In the genomic region with DNA sequence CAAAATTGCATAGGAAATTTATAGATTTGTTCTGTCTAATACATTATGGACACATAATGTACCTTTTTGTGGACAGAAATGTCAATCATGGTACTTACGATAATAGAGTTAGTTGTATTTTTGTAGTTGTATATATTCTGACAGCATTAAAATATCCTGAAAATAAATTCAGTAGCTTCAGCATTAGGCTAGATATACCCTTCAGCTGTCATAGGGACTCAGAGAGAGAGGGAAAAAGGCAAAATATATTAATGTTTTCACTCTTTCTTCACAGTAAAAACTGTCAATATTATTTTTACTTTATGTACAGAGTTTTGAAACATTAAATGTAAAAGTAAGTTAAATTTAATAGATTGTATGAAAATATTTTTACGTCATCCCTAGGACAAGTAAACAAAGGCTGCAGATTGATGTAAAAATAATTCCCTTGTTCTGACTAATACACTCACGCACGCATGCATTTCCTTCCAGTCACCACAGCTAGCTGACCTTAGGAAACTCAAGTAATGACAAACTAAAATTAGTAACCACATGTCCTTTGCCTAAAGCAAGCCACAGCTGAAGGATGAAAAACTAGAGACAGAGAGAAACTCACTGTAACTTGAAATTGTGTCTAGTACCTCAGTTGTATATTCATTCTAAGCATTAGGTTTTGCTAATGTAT, we compare ENCODE assay signal across 12 cellular contexts.
DNase-seq lines count a peak whose midpoint lies in the region; ATAC-seq and TF ChIP-seq lines count a peak whose summit lies in the region.
"Had no signal": no experiment of that assay in that cellular context is flagged by ENCODE, and none has a peak within 500 bp of the region (broad histone marks: within the 10 kb centered on the region; RNA-seq: fewer than 3 reads in every experiment).

No MANE protein-coding gene starts in this region.

- POLR2A ChIA-PET in A673 (lab: Charles Lee; ENCODE audit: low non-redundant PET), result no interaction called here
- POLR2A ChIA-PET in IMR-90 (lab: Charles Lee; ENCODE audit: unreplicated experiment), result interaction anchor here (0.7 kb wide), 1 partner anchor 16 kb away, joined by 3 read pairs; no protein-coding TSS in a partner anchor

- dilution Hi-C loops in IMR-90 (cut with HindIII; ENCODE audit: low sequenced_read_pairs, unreplicated experiment), result no loop called here

- no peak overlapping the region for H3K9ac ChIP-seq in IMR-90 (ENCODE audit: low read depth, low read length)

- H3K23ac ChIP-seq in IMR-90 (ENCODE audit: low read depth, low read length), result no peak overlapping the region; the same call in 1 of the 2 replicates

- H3K36me3 ChIP-seq in A673 (ENCODE audit: insufficient read depth, low read length, poor library complexity, severe bottlenecking) (no peaks in the 10 kb centered on the region), IMR-90 (ENCODE audit: control insufficient read depth, insufficient read depth, low read length) (no peaks in the 10 kb centered on the region), kidney epithelial cell (ENCODE audit: control insufficient read depth, insufficient read depth, low read length) (no peaks in the 10 kb centered on the region)

- H4K5ac ChIP-seq in IMR-90 (ENCODE audit: low read depth, low read length), result no peak overlapping the region

- H3K27ac ChIP-seq in A673 (ENCODE audit: low read depth, low read length, poor library complexity, severe bottlenecking), result no peak overlapping the region
- peak overlapping the region; percentile 65; the same call in 1 of the 2 replicates for H3K27ac ChIP-seq in IMR-90 (ENCODE audit: insufficient read depth, low read length)

- no peak for TF ChIP-seq POLR2A in IMR-90 (IDR thresholded peaks at IDR 0.05; ENCODE audit: low read depth, low read length)

- H2AK5ac ChIP-seq in IMR-90 (ENCODE audit: low read depth, low read length), result no peak overlapping the region

- H2BK15ac ChIP-seq in IMR-90 (ENCODE audit: low read depth, low read length), result no peak overlapping the region

- no TSS peak for BruUV-seq in A673 (replicated peaks; lab: Mats Ljungman, UMichigan)
- no TSS peak for BruUV-seq in IMR-90 (replicated peaks; lab: Mats Ljungman, UMichigan)

- H3K4me3 ChIP-seq in A673 (ENCODE audit: low read depth, low read length, poor library complexity, severe bottlenecking), result no peak overlapping the region
- no peak overlapping the region for H3K4me3 ChIP-seq in IMR-90 (ENCODE audit: insufficient read depth, low read depth, low read length)
- no peak overlapping the region for H3K4me3 ChIP-seq in astrocyte of the spinal cord (ENCODE audit: low read depth, low read length)
- H3K4me3 ChIP-seq in kidney epithelial cell (ENCODE audit: low read depth, low read length), result no peak overlapping the region

- CTCF ChIA-PET in A673 (lab: Charles Lee), result no interaction called here
- CTCF ChIA-PET in IMR-90 (lab: Yijun Ruan, JAX), result interaction anchor here (1.0 to 1.5 kb wide), 3 partner anchors 9 to 21 kb away, joined by 3 to 4 read pairs (median 4); no protein-coding TSS in a partner anchor

- H3K4me1 ChIP-seq in A673 (ENCODE audit: insufficient read depth, low read length, poor library complexity, severe bottlenecking), result peaks cover 10% of the 10 kb centered on the region
- H3K4me1 ChIP-seq in IMR-90 (ENCODE audit: control insufficient read depth, insufficient read depth, low read length), result no peaks in the 10 kb centered on the region; the same call in 1 of the 2 replicates

- intact Hi-C loops in A673 (cut with micrococcal nuclease; ENCODE audit: unreplicated experiment) (no loop called here), IMR-90 (cut with micrococcal nuclease) (no loop called here)

- TF ChIP-seq RAD21 in IMR-90 (IDR thresholded peaks at IDR 0.05; ENCODE audit: low read length), result 0 out of 2 replicates have a peak, but pooled peaks have one; percentile 2

- no peak overlapping the region for H2AK9ac ChIP-seq in IMR-90 (replicated peaks; ENCODE audit: low read depth, low read length, poor library complexity)

- in situ Hi-C loops in IMR-90 (cut with MboI; ENCODE audit: low sequenced_read_pairs), result no loop called here
- in situ Hi-C loops in astrocyte of the spinal cord (cut with HindIII; ENCODE audit: low sequenced_read_pairs), result no loop called here

- H3K4ac ChIP-seq in IMR-90 (ENCODE audit: low read depth, low read length), result peak overlapping the region; percentile 86; the same call in 1 of the 2 replicates

- peak; percentile 96 for ATAC-seq in IMR-90 (ENCODE audit: low read depth)
- ATAC-seq in GM21786 (IDR thresholded peaks at IDR 0.05; ENCODE audit: unreplicated experiment), result no peak
- ATAC-seq: natural killer cell had no signal

- H3K4me2 ChIP-seq in IMR-90 (ENCODE audit: low read depth, low read length), result peak overlapping the region; percentile 17; the same call in 1 of the 2 replicates

- no peak overlapping the region for H4K91ac ChIP-seq in IMR-90 (ENCODE audit: insufficient read depth, low read depth, low read length)

- peak overlapping the region; percentile 94; the same call in 1 of the 2 replicates for H2BK120ac ChIP-seq in IMR-90 (ENCODE audit: low read depth, low read length)

- WGBS in IMR-90 (ENCODE audit: extremely low coverage in 2 of 2, insufficient read length in 1 of 2), 2 experiments, result no CpG with 5 or more reads among the region's 4 CpGs

- peak overlapping the region; percentile 98 for H2BK5ac ChIP-seq in IMR-90 (ENCODE audit: low read depth, low read length, poor library complexity, severe bottlenecking)

- H3K14ac ChIP-seq in IMR-90 (replicated peaks; ENCODE audit: low read depth, low read length), result no peak overlapping the region

- H4K8ac ChIP-seq in IMR-90 (ENCODE audit: low read depth in 2 of 2, low read length in 2 of 2), result peak overlapping the region in 1 of 2 experiments; percentile 31; a peak in 1 of 4 replicates

- TF ChIP-seq CTCF in A673 (conservative IDR thresholded peaks at IDR 0.05; ENCODE audit: low read depth, low read length), result no peak
- TF ChIP-seq CTCF in IMR-90 (conservative IDR thresholded peaks at IDR 0.05; ENCODE audit: low read depth, low read length), result no peak
- TF ChIP-seq CTCF in astrocyte of the spinal cord (IDR thresholded peaks at IDR 0.05; ENCODE audit: low read depth, low read length), result no peak
- no peak for TF ChIP-seq CTCF in kidney epithelial cell (IDR thresholded peaks at IDR 0.05; ENCODE audit: insufficient read depth, low read length, poor library complexity, severe bottlenecking)

- no peak overlapping the region for H2AFZ ChIP-seq in IMR-90 (replicated peaks; ENCODE audit: low read length, poor library complexity)

- DNase-seq in A673 (ENCODE audit: low spot score) (peak; percentile 40), IMR-90 (peak; percentile 98), astrocyte of the spinal cord (ENCODE audit: low read depth, low spot score) (peak; percentile 90), kidney epithelial cell (ENCODE audit: low read depth) (peak; percentile 87), germinal center (ENCODE audit: low spot score) (no peak), GOT3 (lab: John Stamatoyannopoulos, UW) (no peak)
- DNase-seq in stimulated activated CD4-positive, alpha-beta T cell treated with anti-CD3 and anti-CD28 coated beads, Interleukin-2, amount 100 ng/mL, for 48 hours, result no peak
- DNase-seq: CD8-positive, alpha-beta memory T cell; natural killer cell; SHP77; stimulated activated naive CD4-positive, alpha-beta T cell treated with Interleukin-2 at 50 U/mL for 16 hours had no signal

- no peaks in the 10 kb centered on the region for H3K79me1 ChIP-seq in IMR-90 (ENCODE audit: low read depth in 1 of 2, low read length in 2 of 2)

- H3K9me3 ChIP-seq in A673 (ENCODE audit: low read depth, low read length, poor library complexity, severe bottlenecking), result no peaks in the 10 kb centered on the region
- no peaks in the 10 kb centered on the region for H3K9me3 ChIP-seq in IMR-90 (ENCODE audit: control insufficient read depth, insufficient read depth, low read length)

- no peak overlapping the region; the same call in none of the 2 replicates for H3K18ac ChIP-seq in IMR-90 (ENCODE audit: low read depth, low read length)

- no peak overlapping the region for H3K56ac ChIP-seq in IMR-90 (ENCODE audit: extremely low read depth, insufficient read depth, low read length)

- H4K20me1 ChIP-seq in IMR-90 (ENCODE audit: insufficient read depth, low read length), result no peaks in the 10 kb centered on the region

- no peaks in the 10 kb centered on the region for H3K9me1 ChIP-seq in IMR-90 (ENCODE audit: insufficient read depth, low read length)

- no peaks in the 10 kb centered on the region for H3K27me3 ChIP-seq in A673 (replicated peaks; ENCODE audit: insufficient read depth, low read depth, low read length, poor library complexity)
- no peaks in the 10 kb centered on the region for H3K27me3 ChIP-seq in IMR-90 (ENCODE audit: control insufficient read depth, insufficient read depth, low read length)
- no peaks in the 10 kb centered on the region for H3K27me3 ChIP-seq in kidney epithelial cell (ENCODE audit: control insufficient read depth, insufficient read depth, low read length)

- H2BK20ac ChIP-seq in IMR-90 (ENCODE audit: low read depth, low read length), result peak overlapping the region; percentile 94; the same call in 1 of the 2 replicates

TF ChIP-seq in IMR-90, 13 proteins besides CTCF, POLR2A, EP300 and RAD21:
- TF ChIP-seq RCOR1 (IDR thresholded peaks at IDR 0.05; ENCODE audit: insufficient replicate concordance, low read length) (no peak), BHLHE40 (IDR thresholded peaks at IDR 0.05; ENCODE audit: low read depth, low read length) (peak; percentile 67), MAZ (IDR thresholded peaks at IDR 0.05; ENCODE audit: borderline replicate concordance, low read depth, low read length) (no peak), MXI1 (IDR thresholded peaks at IDR 0.05; ENCODE audit: borderline replicate concordance, low read depth, low read length) (no peak), MAFK (IDR thresholded peaks at IDR 0.05; ENCODE audit: low read depth, low read length) (peak; percentile 16; the same call in 1 of the 2 replicates), CEBPB (IDR thresholded peaks at IDR 0.05; ENCODE audit: low read depth, low read length) (peak; percentile 53; the same call in 1 of the 2 replicates), NFE2L2 (IDR thresholded peaks at IDR 0.05; ENCODE audit: low read depth, low read length) (no peak), FOS (IDR thresholded peaks at IDR 0.05; ENCODE audit: low read depth, low read length) (peak; percentile 93)
- TF ChIP-seq, protein P1, sequence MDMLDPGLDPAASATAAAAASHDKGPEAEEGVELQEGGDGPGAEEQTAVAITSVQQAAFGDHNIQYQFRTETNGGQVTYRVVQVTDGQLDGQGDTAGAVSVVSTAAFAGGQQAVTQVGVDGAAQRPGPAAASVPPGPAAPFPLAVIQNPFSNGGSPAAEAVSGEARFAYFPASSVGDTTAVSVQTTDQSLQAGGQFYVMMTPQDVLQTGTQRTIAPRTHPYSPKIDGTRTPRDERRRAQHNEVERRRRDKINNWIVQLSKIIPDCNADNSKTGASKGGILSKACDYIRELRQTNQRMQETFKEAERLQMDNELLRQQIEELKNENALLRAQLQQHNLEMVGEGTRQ (IDR thresholded peaks at IDR 0.05; ENCODE audit: low read depth, low read length), result no peak; the same call in 1 of the 2 replicates

Comparison
In these comparisons a context has a peak if more than half of its experiments do, and no peak if none do; other contexts are left out.
1. DNase-seq: peak in A673 (single experiment), IMR-90 (single experiment), astrocyte of the spinal cord (single experiment) and kidney epithelial cell (single experiment); none in stimulated activated CD4-positive, alpha-beta T cell treated with anti-CD3 and anti-CD28 coated beads, Interleukin-2, amount 100 ng/mL, for 48 hours (0 of 2), germinal center (single experiment) and GOT3 (single experiment).